ENCODE assay signal across 14 cellular contexts in the genomic region with DNA sequence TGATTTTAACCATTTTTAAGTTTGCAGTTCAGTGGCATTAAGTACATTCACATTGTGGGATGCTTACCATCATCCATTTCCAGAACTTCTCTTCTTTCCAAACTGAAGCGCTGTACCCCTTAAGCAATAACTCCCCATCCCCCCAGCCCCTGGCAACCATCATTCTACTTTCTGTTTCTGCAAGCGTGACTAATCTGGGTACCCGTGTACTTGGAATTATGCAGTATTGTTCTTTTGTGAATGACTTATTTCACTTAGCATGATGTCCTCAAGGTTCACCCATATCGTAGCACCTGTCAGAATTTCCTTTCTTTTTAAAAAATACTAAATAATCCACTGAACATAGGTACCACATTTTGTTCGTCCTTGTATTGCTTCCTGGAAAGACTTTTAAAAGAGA. TPM values are rescaled to one million over a fixed set of nuclear protein-coding genes. Genes with fewer than 3 reads are reported as not detected.
DNase-seq lines count a peak whose midpoint lies in the region; ATAC-seq and TF ChIP-seq lines count a peak whose summit lies in the region.
"Had no signal": no experiment of that assay in that cellular context is flagged by ENCODE, and none has a peak within 500 bp of the region (broad histone marks: within the 10 kb centered on the region; RNA-seq: fewer than 3 reads in every experiment).

No MANE protein-coding gene starts in this region.

- H3K27me3 ChIP-seq in CD8-positive, alpha-beta T cell (ENCODE audit: insufficient read depth, low read length) = no peaks in the 10 kb centered on the region
- no peaks in the 10 kb centered on the region for H3K27me3 ChIP-seq in Karpas-422 (ENCODE audit: low read length)

- peaks cover 2% of the 10 kb centered on the region for H3K36me3 Mint-ChIP-seq in CD8-positive, alpha-beta T cell
- H3K36me3 Mint-ChIP-seq in activated naive CD4-positive, alpha-beta T cell treated with anti-CD3 and anti-CD28 coated beads for 36 hours (ENCODE audit: low read depth) = no peaks in the 10 kb centered on the region
- H3K36me3 Mint-ChIP-seq in natural killer cell treated with Interleukin-12 subunit alpha and Interleukin-12 subunit beta and Interleukin-15 and Interleukin-18, amount 100 ng/mL, for 72 hours = no peaks in the 10 kb centered on the region

- no peak for ATAC-seq in CD8-positive, alpha-beta T cell
- peak; percentile 72 to 77 for ATAC-seq in natural killer cell treated with Interleukin-12 subunit alpha and Interleukin-12 subunit beta and Interleukin-15 and Interleukin-18, amount 100 ng/mL, for 72 hours
- ATAC-seq in GM18498 (IDR thresholded peaks at IDR 0.05; ENCODE audit: unreplicated experiment) (no peak), HG03439 (IDR thresholded peaks at IDR 0.05; ENCODE audit: unreplicated experiment) (no peak)
- ATAC-seq: K562 had no signal

- no peaks in the 10 kb centered on the region for H3K36me3 ChIP-seq in CD8-positive, alpha-beta T cell (ENCODE audit: insufficient read depth, low read length)
- H3K36me3 ChIP-seq in Karpas-422 (ENCODE audit: insufficient read depth, low read length) = no peaks in the 10 kb centered on the region
- H3K36me3 ChIP-seq: thoracic aorta had no signal

- peaks cover 82% of the 10 kb centered on the region for H3K4me1 Mint-ChIP-seq in CD8-positive, alpha-beta T cell (ENCODE audit: low read depth)
- H3K4me1 Mint-ChIP-seq in activated naive CD4-positive, alpha-beta T cell treated with anti-CD3 and anti-CD28 coated beads for 36 hours (ENCODE audit: low read depth) = peaks cover 79% of the 10 kb centered on the region
- H3K4me1 Mint-ChIP-seq in natural killer cell treated with Interleukin-12 subunit alpha and Interleukin-12 subunit beta and Interleukin-15 and Interleukin-18, amount 100 ng/mL, for 72 hours (ENCODE audit: low read depth in 2 of 2) = peaks cover 50 to 59% of the 10 kb centered on the region in 2 donors

- H3K4me3 ChIP-seq in CD8-positive, alpha-beta T cell (ENCODE audit: low read depth, low read length) = no peak overlapping the region
- no peak overlapping the region; the same call in 1 of the 2 replicates for H3K4me3 ChIP-seq in Karpas-422 (ENCODE audit: low read length)
- H3K4me3 ChIP-seq: K562, thoracic aorta had no signal

- no peak for TF ChIP-seq CTCF in CD8-positive, alpha-beta T cell (IDR thresholded peaks at IDR 0.05)

- no peaks in the 10 kb centered on the region for H3K9me3 ChIP-seq in CD8-positive, alpha-beta T cell (ENCODE audit: low read length)
- no peaks in the 10 kb centered on the region for H3K9me3 ChIP-seq in Karpas-422 (ENCODE audit: low read length)
- H3K9me3 ChIP-seq: thoracic aorta had no signal

- H3K9me3 Mint-ChIP-seq in CD8-positive, alpha-beta T cell = no peaks in the 10 kb centered on the region
- H3K9me3 Mint-ChIP-seq in activated naive CD4-positive, alpha-beta T cell treated with anti-CD3 and anti-CD28 coated beads for 36 hours = no peaks in the 10 kb centered on the region
- H3K9me3 Mint-ChIP-seq in natural killer cell treated with Interleukin-12 subunit alpha and Interleukin-12 subunit beta and Interleukin-15 and Interleukin-18, amount 100 ng/mL, for 72 hours = no peaks in the 10 kb centered on the region

- H4K20me1 ChIP-seq in Karpas-422 (ENCODE audit: insufficient read depth, low read depth, low read length) = peaks cover 42% of the 10 kb centered on the region

- CTCF ChIA-PET in CD8-positive, alpha-beta T cell (lab: Charles Lee) = interaction anchor here (2.1 kb wide), 1 partner anchor 241 kb away, joined by 6 read pairs; no protein-coding TSS in a partner anchor
- CTCF ChIA-PET in activated naive CD4-positive, alpha-beta T cell treated with anti-CD3 and anti-CD28 coated beads for 36 hours (lab: Charles Lee) = no interaction called here

- H3K9ac ChIP-seq in Karpas-422 (ENCODE audit: low read length) = no peak overlapping the region

- no peak for DNase-seq in CD8-positive, alpha-beta T cell
- DNase-seq in Karpas-422 (no peak), caudate nucleus (lab: John Stamatoyannopoulos, UW) (no peak), GDM1 (lab: John Stamatoyannopoulos, UW) (no peak)
- peak; percentile 66 for DNase-seq in activated naive CD4-positive, alpha-beta T cell treated with anti-CD3 and anti-CD28 coated beads for 36 hours
- peak; percentile 64 for DNase-seq in natural killer cell treated with Interleukin-12 subunit alpha and Interleukin-12 subunit beta and Interleukin-15 and Interleukin-18, amount 100 ng/mL, for 72 hours (ENCODE audit: low spot score)
- DNase-seq: AML-193, HCEC 1CT, mesenchymal stem cell, NCI-H1417 treated with DMSO at 0.1 percent for 48 hours had no signal

- peaks cover 96% of the 10 kb centered on the region for H3K79me2 ChIP-seq in Karpas-422 (ENCODE audit: low read length)

- H3K4me2 ChIP-seq in Karpas-422 (ENCODE audit: low read depth, low read length, poor library complexity, severe bottlenecking) = peak overlapping the region; percentile 39

- POLR2A ChIA-PET in CD8-positive, alpha-beta T cell (lab: Charles Lee) = no interaction called here

- no peak overlapping the region for H2AFZ ChIP-seq in Karpas-422 (ENCODE audit: low read length)

- H3K27ac Mint-ChIP-seq in CD8-positive, alpha-beta T cell = peak overlapping the region; percentile 49
- peak overlapping the region; percentile 65 for H3K27ac Mint-ChIP-seq in activated naive CD4-positive, alpha-beta T cell treated with anti-CD3 and anti-CD28 coated beads for 36 hours
- peak overlapping the region; percentile 79 to 86 for H3K27ac Mint-ChIP-seq in natural killer cell treated with Interleukin-12 subunit alpha and Interleukin-12 subunit beta and Interleukin-15 and Interleukin-18, amount 100 ng/mL, for 72 hours

- H3K4me3 Mint-ChIP-seq in CD8-positive, alpha-beta T cell = peak overlapping the region; percentile 43
- peak overlapping the region; percentile 36 for H3K4me3 Mint-ChIP-seq in activated naive CD4-positive, alpha-beta T cell treated with anti-CD3 and anti-CD28 coated beads for 36 hours
- H3K4me3 Mint-ChIP-seq in natural killer cell treated with Interleukin-12 subunit alpha and Interleukin-12 subunit beta and Interleukin-15 and Interleukin-18, amount 100 ng/mL, for 72 hours = peak overlapping the region; percentile 74

- H3K27ac ChIP-seq in CD8-positive, alpha-beta T cell (ENCODE audit: low read depth, low read length) = no peak overlapping the region
- H3K27ac ChIP-seq in Karpas-422 (ENCODE audit: low read length) (no peak overlapping the region), caudate nucleus (ENCODE audit: low read depth, low read length) (no peak overlapping the region)
- H3K27ac ChIP-seq: thoracic aorta had no signal

- H3K9me2 ChIP-seq in Karpas-422 (replicated peaks; ENCODE audit: insufficient read depth, low read length) = no peaks in the 10 kb centered on the region

- H3K4me1 ChIP-seq in CD8-positive, alpha-beta T cell (ENCODE audit: insufficient read depth, low read length) = peaks cover 52% of the 10 kb centered on the region
- H3K4me1 ChIP-seq in Karpas-422 (ENCODE audit: low read length) = peaks cover 64% of the 10 kb centered on the region

- intact Hi-C loops in CD8-positive, alpha-beta T cell (cut with DNase I, micrococcal nuclease) = loop anchor here (5.0 to 10.0 kb wide), 4 partner anchors 106 to 473 kb away; partner anchors contain the start of genes MED14 (in 2 of the 2) and CXorf38 (in 1 of the 2)
- intact Hi-C loops in activated naive CD4-positive, alpha-beta T cell treated with anti-CD3 and anti-CD28 coated beads for 36 hours (cut with micrococcal nuclease) = loop anchor here (5.0 to 10.0 kb wide), 5 partner anchors 166 to 576 kb away; partner anchors contain the start of genes ATP6AP2 and MED14

- no peaks in the 10 kb centered on the region for H3K27me3 Mint-ChIP-seq in CD8-positive, alpha-beta T cell (ENCODE audit: low read depth)
- H3K27me3 Mint-ChIP-seq in activated naive CD4-positive, alpha-beta T cell treated with anti-CD3 and anti-CD28 coated beads for 36 hours (ENCODE audit: low read depth) = no peaks in the 10 kb centered on the region
- H3K27me3 Mint-ChIP-seq in natural killer cell treated with Interleukin-12 subunit alpha and Interleukin-12 subunit beta and Interleukin-15 and Interleukin-18, amount 100 ng/mL, for 72 hours = no peaks in the 10 kb centered on the region

RNA-seq across cellular contexts. Expression of gene USP9X, which starts 32.9 kb away (rescaled TPM):
- total RNA-seq in CD8-positive, alpha-beta T cell = 10 to 100 TPM; 90.3 to 93.2 TPM
- total RNA-seq in Karpas-422 (2014; rRNA removed; shearing (Covaris generic); ENCODE audit: low replicate concordance) = 68.8 and 160 TPM in 2 replicates
- 10 to 100 TPM; 60.0 to 63.4 TPM for total RNA-seq in activated naive CD4-positive, alpha-beta T cell treated with anti-CD3 and anti-CD28 coated beads for 36 hours
- 10 to 100 TPM; 48.3 to 66.5 TPM for total RNA-seq in natural killer cell treated with Interleukin-12 subunit alpha and Interleukin-12 subunit beta and Interleukin-15 and Interleukin-18, amount 100 ng/mL, for 72 hours

Comparison
In these comparisons a context has a peak if more than half of its experiments do, and no peak if none do; other contexts are left out.
1. ATAC-seq: peak in natural killer cell treated with Interleukin-12 subunit alpha and Interleukin-12 subunit beta and Interleukin-15 and Interleukin-18, amount 100 ng/mL, for 72 hours (2 of 2); none in CD8-positive, alpha-beta T cell (single experiment), GM18498 (single experiment) and HG03439 (single experiment).
2. DNase-seq: peak in activated naive CD4-positive, alpha-beta T cell treated with anti-CD3 and anti-CD28 coated beads for 36 hours (single experiment) and natural killer cell treated with Interleukin-12 subunit alpha and Interleukin-12 subunit beta and Interleukin-15 and Interleukin-18, amount 100 ng/mL, for 72 hours (single experiment); none in CD8-positive, alpha-beta T cell (0 of 7), Karpas-422 (single experiment), caudate nucleus (0 of 61) and GDM1 (single experiment).
3. Peak in every context shown above with its lines, with median percentiles within 50 percentile points of each other: H3K27ac Mint-ChIP-seq and H3K4me3 Mint-ChIP-seq.